In genomic region chr5:141941307-141941706, GRCh38 we compare ENCODE assay signal across 8 cellular contexts. TPM values are rescaled to one million over a fixed set of nuclear protein-coding genes. Genes with fewer than 3 reads are reported as not detected.
A peak's percentile ranks its signal among the peaks of the same experiment; 100 is the strongest.
DNase-seq lines count a peak whose midpoint lies in the region; ATAC-seq, FAIRE-seq and TF ChIP-seq lines count a peak whose summit lies in the region.

No MANE protein-coding gene starts in this region.

- H3K36me3 ChIP-seq in right lobe of liver (peaks cover 2 to 31% (median 10%) of the 10 kb centered on the region in 4 donors), HepG2 (replicated peaks in 1 of 2; ENCODE audit: control insufficient read depth in 1 of 2, insufficient read depth in 2 of 2, low read length in 2 of 2) (peaks cover 14 to 29% of the 10 kb centered on the region in 2 experiments; a peak in 4 of 5 replicates), bronchial epithelial cell (ENCODE audit: control insufficient read depth, insufficient read depth, low read length) (peaks cover 11% of the 10 kb centered on the region), aorta (ENCODE audit: control insufficient read depth in 1 of 2, insufficient read depth in 2 of 2, low read length in 1 of 2) (peaks cover 0 to 4% of the 10 kb centered on the region in 2 donors)

- POLR2A ChIA-PET in HepG2 (lab: Yijun Ruan, JAX) = interaction anchor here (1.8 kb wide), 1 partner anchor 18 kb away, joined by 9 read pairs; the partner anchor contains the start of gene DELE1

- H3K9me3 Mint-ChIP-seq in mesothelial cell of epicardium = no peaks in the 10 kb centered on the region

- intact Hi-C loops in right lobe of liver (cut with DNase I) = no loop called here
- intact Hi-C loops in HepG2 (cut with micrococcal nuclease; ENCODE audit: unreplicated experiment) = no loop called here
- intact Hi-C loops in aorta (cut with DNase I) = no loop called here
- intact Hi-C loops in posterior vena cava (cut with DNase I) = no loop called here

- no peak overlapping the region for H2AFZ ChIP-seq in HepG2 (ENCODE audit: low read length)

- WGBS in right lobe of liver (ENCODE audit: insufficient coverage, low coverage, low lambda C conversion rate, missing lambda C conversion rate) = 37% methylated on average over 2 of the region's 6 CpGs
- 96% methylated on average over 6 of the region's 6 CpGs for WGBS in HepG2 (ENCODE audit: low lambda C conversion rate)
- 32 to 36% methylated on average over 6 of the region's 6 CpGs for WGBS in aorta, 2 donors

- no peak overlapping the region for H3K4me2 ChIP-seq in HepG2 (ENCODE audit: low read depth, low read length)

- H3K4me3 ChIP-seq in right lobe of liver (no peak overlapping the region), HepG2 (replicated peaks in 1 of 3; ENCODE audit: insufficient read depth in 1 of 3, low read depth in 2 of 3, low read length in 3 of 3) (no peak overlapping the region), bronchial epithelial cell (ENCODE audit: low read depth, low read length) (no peak overlapping the region), aorta (ENCODE audit: low read length in 2 of 2) (no peak overlapping the region)

- H3K4me1 Mint-ChIP-seq in mesothelial cell of epicardium = peaks cover 2% of the 10 kb centered on the region

- peaks cover 1% of the 10 kb centered on the region for H3K27me3 Mint-ChIP-seq in mesothelial cell of epicardium (ENCODE audit: low read depth)

- TF ChIP-seq POLR2A in right lobe of liver (IDR thresholded peaks at IDR 0.05) (no peak), HepG2 (IDR thresholded peaks at IDR 0.05; ENCODE audit: insufficient read depth in 1 of 2, low read depth in 2 of 2, low read length in 2 of 2) (no peak)

- no peak overlapping the region for H3K9ac ChIP-seq in HepG2 (ENCODE audit: insufficient read depth, low read depth, low read length)

- H3K27ac Mint-ChIP-seq in mesothelial cell of epicardium = no peak overlapping the region

- TF ChIP-seq CTCF in right lobe of liver (IDR thresholded peaks at IDR 0.05) = no peak
- TF ChIP-seq CTCF in HepG2 (CRISPR knock-in tag; IDR thresholded peaks at IDR 0.05) = no peak
- no peak for TF ChIP-seq CTCF in bronchial epithelial cell (IDR thresholded peaks at IDR 0.05; ENCODE audit: insufficient read depth, low read length, severe bottlenecking)
- no peak for TF ChIP-seq CTCF in mesothelial cell of epicardium (IDR thresholded peaks at IDR 0.05; ENCODE audit: unreplicated experiment)

- no peaks in the 10 kb centered on the region for H4K20me1 ChIP-seq in HepG2 (ENCODE audit: insufficient read depth, low read length)

- no peak for TF ChIP-seq RAD21 in HepG2 (CRISPR knock-in tag; IDR thresholded peaks at IDR 0.05)

- FAIRE-seq in HepG2 (lab: Jason Lieb, UNC) (no peak), bronchial epithelial cell (lab: Jason Lieb, UNC) (no peak)

- CTCF ChIA-PET in HepG2 (lab: Yijun Ruan, JAX; ENCODE audit: low intra/inter-chr PET ratio, low total read pairs) = no interaction called here

- ATAC-seq in right lobe of liver (peak in 3 of 4 donors; percentile 19 to 45 (median 28)), HepG2 (no peak), aorta (ENCODE audit: low FRiP score) (peak; percentile 65)

- H3K27ac ChIP-seq in right lobe of liver (no peak overlapping the region), HepG2 (ENCODE audit: extremely low read length, insufficient read depth, low read length) (no peak overlapping the region), aorta (ENCODE audit: low read depth in 1 of 2, low read length in 2 of 2) (peak overlapping the region; percentile 46 to 80)

- in situ Hi-C loops in HepG2 (cut with HindIII; ENCODE audit: extremely low pct_ligation_motif_present, low pct_unique_long_range_greater_than_20kb) = no loop called here

- DNase-seq in right lobe of liver = no peak
- DNase-seq in HepG2 (ENCODE audit: low spot score) = no peak
- DNase-seq in bronchial epithelial cell (ENCODE audit: low read depth) = peak; percentile 29
- peak; percentile 57 to 70 for DNase-seq in lung microvascular endothelial cell (ENCODE audit: low read depth in 2 of 2)
- DNase-seq in aorta = peak; percentile 75 to 85
- DNase-seq in mesothelial cell of epicardium (ENCODE audit: low spot score in 2 of 2, unreplicated experiment in 2 of 2) = no peak
- no peak for DNase-seq in posterior vena cava (ENCODE audit: low spot score)
- no peak for DNase-seq in middle frontal gyrus (ENCODE audit: extremely low spot score, low spot score)

- no peaks in the 10 kb centered on the region for H3K27me3 ChIP-seq in right lobe of liver
- H3K27me3 ChIP-seq in HepG2 (ENCODE audit: control insufficient read depth in 1 of 2, insufficient read depth in 2 of 2, low read length in 2 of 2) = no peaks in the 10 kb centered on the region
- H3K27me3 ChIP-seq in bronchial epithelial cell (ENCODE audit: control insufficient read depth, insufficient read depth, low read length) = no peaks in the 10 kb centered on the region
- no peaks in the 10 kb centered on the region for H3K27me3 ChIP-seq in aorta (ENCODE audit: control insufficient read depth in 1 of 2, insufficient read depth in 2 of 2, low read length in 1 of 2)

- no peak for TF ChIP-seq EP300 in HepG2 (IDR thresholded peaks at IDR 0.05; ENCODE audit: low read depth in 2 of 2, low read length in 2 of 2)
- TF ChIP-seq EP300 in HepG2 (CRISPR knock-in tag; IDR thresholded peaks at IDR 0.05; ENCODE audit: borderline replicate concordance) = no peak

- no peaks in the 10 kb centered on the region for H3K79me2 ChIP-seq in HepG2 (ENCODE audit: insufficient read depth, low read length)

- no peak overlapping the region for H3K4me3 Mint-ChIP-seq in mesothelial cell of epicardium

- H3K4me1 ChIP-seq in right lobe of liver (peaks cover 0 to 14% (median 5%) of the 10 kb centered on the region in 4 donors), HepG2 (ENCODE audit: insufficient read depth, low read length) (peaks cover 18% of the 10 kb centered on the region), aorta (ENCODE audit: control insufficient read depth in 1 of 2, insufficient read depth in 2 of 2, low read length in 2 of 2) (no peaks in the 10 kb centered on the region)

- no TSS peak for BruUV-seq in HepG2 (replicated peaks; lab: Mats Ljungman, UMichigan)

- H3K9me3 ChIP-seq in right lobe of liver (no peaks in the 10 kb centered on the region), HepG2 (ENCODE audit: low read length) (no peaks in the 10 kb centered on the region), aorta (ENCODE audit: control insufficient read depth, low read length) (no peaks in the 10 kb centered on the region)

- no peaks in the 10 kb centered on the region for H3K36me3 Mint-ChIP-seq in mesothelial cell of epicardium

RNA-seq across cellular contexts. Expression of gene PCDH12, which starts 16.7 kb away (rescaled TPM):
- 1 to 10 TPM; 1.5 to 4.4 (median 1.9) TPM for total RNA-seq in right lobe of liver
- not detected in 2 replicates for total RNA-seq in HepG2 (2016; rRNA removed; fragmentation: Illumina TruSeq; extraction: Trizol)
- total RNA-seq in HepG2 (2016; cell fraction: cytosol; rRNA removed; fragmentation: Illumina TruSeq; extraction: Trizol; ENCODE audit: low read depth) = not detected in 2 replicates
- not detected in 2 replicates for total RNA-seq in HepG2 (2016; cell fraction: insoluble cytoplasmic fraction; rRNA removed; fragmentation: Illumina TruSeq; extraction: Trizol)
- total RNA-seq in HepG2 (2016; cell fraction: membrane; rRNA removed; fragmentation: Illumina TruSeq; extraction: Trizol) = not detected in 2 replicates
- not detected in 2 replicates for total RNA-seq in HepG2 (2016; cell fraction: nucleus; rRNA removed; fragmentation: Illumina TruSeq; extraction: Trizol)
- polyA plus RNA-seq in HepG2 (2011; rRNA removed) = not detected in 2 replicates
- not detected in 2 replicates for polyA plus RNA-seq in HepG2 (2011; cell fraction: cytosol; rRNA removed)
- not detected in 2 replicates for polyA plus RNA-seq in HepG2 (2011; cell fraction: nucleus; rRNA removed)
- 0.13 and 0.25 TPM in 2 replicates for polyA plus RNA-seq in HepG2 (2012)
- not detected in 2 replicates for polyA plus RNA-seq in HepG2 (2016; cell fraction: cytosol; fragmentation: Illumina TruSeq; extraction: Trizol; ENCODE audit: low read depth)
- not detected in 2 replicates for polyA plus RNA-seq in HepG2 (2016; cell fraction: insoluble cytoplasmic fraction; fragmentation: Illumina TruSeq; extraction: Trizol; ENCODE audit: low read depth)
- polyA plus RNA-seq in HepG2 (2016; cell fraction: membrane; fragmentation: Illumina TruSeq; extraction: Trizol; ENCODE audit: low read depth) = not detected in 2 replicates
- polyA plus RNA-seq in HepG2 (2016; cell fraction: nucleus; fragmentation: Illumina TruSeq; extraction: Trizol; ENCODE audit: insufficient read depth, low read depth) = not detected in 2 replicates
- 0.33 TPM in 1 of 2 replicates, not detected in the other for polyA minus RNA-seq in HepG2 (2011; rRNA and poly(A)+ RNA removed; ENCODE audit: low replicate concordance)
- not detected in 2 replicates for polyA minus RNA-seq in HepG2 (2011; cell fraction: cytosol; rRNA and poly(A)+ RNA removed)
- polyA minus RNA-seq in HepG2 (2011; cell fraction: nucleus; rRNA and poly(A)+ RNA removed) = not detected in 2 replicates
- under 0.01 and 0.26 TPM in 2 replicates for total RNA-seq in bronchial epithelial cell
- 12.7 and 22.2 TPM in 2 replicates for total RNA-seq in lung microvascular endothelial cell
- 10 to 100 TPM in 1 of 2 donors, 1 to 10 TPM in 1; 8.0 to 10.3 TPM for total RNA-seq in aorta
- polyA plus RNA-seq in aorta = under 1 TPM; 0.88 to 0.95 TPM
- total RNA-seq in mesothelial cell of epicardium = 0.07 to 0.29 TPM (median 0.18 TPM) in 3 replicates
- total RNA-seq in posterior vena cava = 1 to 10 TPM; 8.7 to 9.3 TPM

RNA-seq across cellular contexts. Expression of gene DELE1, which starts 17.6 kb away (rescaled TPM):
- 10 to 100 TPM; 39.4 to 57.9 (median 43.8) TPM for total RNA-seq in right lobe of liver
- total RNA-seq in HepG2 (2016; rRNA removed; fragmentation: Illumina TruSeq; extraction: Trizol) = 46.5 and 57.5 TPM in 2 replicates
- 7.7 and 8.6 TPM in 2 replicates for total RNA-seq in HepG2 (2016; cell fraction: cytosol; rRNA removed; fragmentation: Illumina TruSeq; extraction: Trizol; ENCODE audit: low read depth)
- total RNA-seq in HepG2 (2016; cell fraction: insoluble cytoplasmic fraction; rRNA removed; fragmentation: Illumina TruSeq; extraction: Trizol) = 44.4 and 53.9 TPM in 2 replicates
- 23.5 and 25.7 TPM in 2 replicates for total RNA-seq in HepG2 (2016; cell fraction: membrane; rRNA removed; fragmentation: Illumina TruSeq; extraction: Trizol)
- total RNA-seq in HepG2 (2016; cell fraction: nucleus; rRNA removed; fragmentation: Illumina TruSeq; extraction: Trizol) = 61.2 and 73.5 TPM in 2 replicates
- polyA plus RNA-seq in HepG2 (2011; rRNA removed) = 90.3 and 97.1 TPM in 2 replicates
- 44.7 and 66.5 TPM in 2 replicates for polyA plus RNA-seq in HepG2 (2011; cell fraction: cytosol; rRNA removed)
- 267 and 277 TPM in 2 replicates for polyA plus RNA-seq in HepG2 (2011; cell fraction: nucleus; rRNA removed)
- polyA plus RNA-seq in HepG2 (2012) = 44.3 and 49.8 TPM in 2 replicates
- polyA plus RNA-seq in HepG2 (2016; cell fraction: cytosol; fragmentation: Illumina TruSeq; extraction: Trizol; ENCODE audit: low read depth) = 8.6 and 10.7 TPM in 2 replicates
- polyA plus RNA-seq in HepG2 (2016; cell fraction: insoluble cytoplasmic fraction; fragmentation: Illumina TruSeq; extraction: Trizol; ENCODE audit: low read depth) = 46.9 and 52.3 TPM in 2 replicates
- polyA plus RNA-seq in HepG2 (2016; cell fraction: membrane; fragmentation: Illumina TruSeq; extraction: Trizol; ENCODE audit: low read depth) = 20.4 and 27.3 TPM in 2 replicates
- 113 TPM in 2 replicates for polyA plus RNA-seq in HepG2 (2016; cell fraction: nucleus; fragmentation: Illumina TruSeq; extraction: Trizol; ENCODE audit: insufficient read depth, low read depth)
- 120 and 133 TPM in 2 replicates for polyA minus RNA-seq in HepG2 (2011; rRNA and poly(A)+ RNA removed; ENCODE audit: low replicate concordance)
- polyA minus RNA-seq in HepG2 (2011; cell fraction: cytosol; rRNA and poly(A)+ RNA removed) = 27.7 and 33.0 TPM in 2 replicates
- polyA minus RNA-seq in HepG2 (2011; cell fraction: nucleus; rRNA and poly(A)+ RNA removed) = 76.1 and 82.6 TPM in 2 replicates
- total RNA-seq in bronchial epithelial cell = 14.0 and 19.2 TPM in 2 replicates
- total RNA-seq in lung microvascular endothelial cell = 46.4 and 53.2 TPM in 2 replicates
- total RNA-seq in aorta = 100 to 1,000 TPM in 1 of 2 donors, 10 to 100 TPM in 1; 75.5 to 100 TPM
- polyA plus RNA-seq in aorta = 10 to 100 TPM; 25.0 to 79.6 TPM
- total RNA-seq in mesothelial cell of epicardium = 85.4 to 91.5 TPM (median 88.3 TPM) in 3 replicates
- 10 to 100 TPM; 46.4 to 49.6 TPM for total RNA-seq in posterior vena cava

RNA-seq across cellular contexts. Expression of gene RNF14, which starts 27.6 kb away (rescaled TPM):
- 10 to 100 TPM; 34.8 to 54.8 (median 41.8) TPM for total RNA-seq in right lobe of liver
- 28.1 and 42.4 TPM in 2 replicates for total RNA-seq in HepG2 (2016; rRNA removed; fragmentation: Illumina TruSeq; extraction: Trizol)
- 7.6 TPM in 2 replicates for total RNA-seq in HepG2 (2016; cell fraction: cytosol; rRNA removed; fragmentation: Illumina TruSeq; extraction: Trizol; ENCODE audit: low read depth)
- 29.9 and 40.7 TPM in 2 replicates for total RNA-seq in HepG2 (2016; cell fraction: insoluble cytoplasmic fraction; rRNA removed; fragmentation: Illumina TruSeq; extraction: Trizol)
- 23.1 and 23.3 TPM in 2 replicates for total RNA-seq in HepG2 (2016; cell fraction: membrane; rRNA removed; fragmentation: Illumina TruSeq; extraction: Trizol)
- 16.1 and 19.9 TPM in 2 replicates for total RNA-seq in HepG2 (2016; cell fraction: nucleus; rRNA removed; fragmentation: Illumina TruSeq; extraction: Trizol)
- 11.0 and 11.3 TPM in 2 replicates for polyA plus RNA-seq in HepG2 (2011; rRNA removed)
- 6.2 and 9.3 TPM in 2 replicates for polyA plus RNA-seq in HepG2 (2011; cell fraction: cytosol; rRNA removed)
- 5.6 and 8.1 TPM in 2 replicates for polyA plus RNA-seq in HepG2 (2011; cell fraction: nucleus; rRNA removed)
- 13.0 and 15.4 TPM in 2 replicates for polyA plus RNA-seq in HepG2 (2012)
- polyA plus RNA-seq in HepG2 (2016; cell fraction: cytosol; fragmentation: Illumina TruSeq; extraction: Trizol; ENCODE audit: low read depth) = 5.0 and 7.5 TPM in 2 replicates
- polyA plus RNA-seq in HepG2 (2016; cell fraction: insoluble cytoplasmic fraction; fragmentation: Illumina TruSeq; extraction: Trizol; ENCODE audit: low read depth) = 23.5 and 26.8 TPM in 2 replicates
- 11.6 and 11.8 TPM in 2 replicates for polyA plus RNA-seq in HepG2 (2016; cell fraction: membrane; fragmentation: Illumina TruSeq; extraction: Trizol; ENCODE audit: low read depth)
- 9.6 and 13.2 TPM in 2 replicates for polyA plus RNA-seq in HepG2 (2016; cell fraction: nucleus; fragmentation: Illumina TruSeq; extraction: Trizol; ENCODE audit: insufficient read depth, low read depth)
- 16.9 and 18.8 TPM in 2 replicates for polyA minus RNA-seq in HepG2 (2011; rRNA and poly(A)+ RNA removed; ENCODE audit: low replicate concordance)
- 8.3 and 10.7 TPM in 2 replicates for polyA minus RNA-seq in HepG2 (2011; cell fraction: cytosol; rRNA and poly(A)+ RNA removed)
- 10.7 and 13.6 TPM in 2 replicates for polyA minus RNA-seq in HepG2 (2011; cell fraction: nucleus; rRNA and poly(A)+ RNA removed)
- total RNA-seq in bronchial epithelial cell = 43.3 and 49.8 TPM in 2 replicates
- total RNA-seq in lung microvascular endothelial cell = 37.3 and 46.6 TPM in 2 replicates
- total RNA-seq in aorta = 10 to 100 TPM; 53.0 to 54.6 TPM
- 10 to 100 TPM; 44.3 to 55.0 TPM for polyA plus RNA-seq in aorta
- 34.0 to 36.5 TPM (median 35.1 TPM) in 3 replicates for total RNA-seq in mesothelial cell of epicardium
- 10 to 100 TPM; 59.3 to 61.2 TPM for total RNA-seq in posterior vena cava

Comparison
In these comparisons a context has a peak if more than half of its experiments do, and no peak if none do; other contexts are left out.
1. DNase-seq: peak in bronchial epithelial cell (single experiment), lung microvascular endothelial cell (2 of 2) and aorta (2 of 2); none in right lobe of liver (0 of 3), HepG2 (single experiment), mesothelial cell of epicardium (0 of 2), posterior vena cava (single experiment) and middle frontal gyrus (single experiment).
2. H3K27ac ChIP-seq: peak in aorta (2 of 2); none in right lobe of liver (0 of 3) and HepG2 (single experiment).